In the genomic region with DNA sequence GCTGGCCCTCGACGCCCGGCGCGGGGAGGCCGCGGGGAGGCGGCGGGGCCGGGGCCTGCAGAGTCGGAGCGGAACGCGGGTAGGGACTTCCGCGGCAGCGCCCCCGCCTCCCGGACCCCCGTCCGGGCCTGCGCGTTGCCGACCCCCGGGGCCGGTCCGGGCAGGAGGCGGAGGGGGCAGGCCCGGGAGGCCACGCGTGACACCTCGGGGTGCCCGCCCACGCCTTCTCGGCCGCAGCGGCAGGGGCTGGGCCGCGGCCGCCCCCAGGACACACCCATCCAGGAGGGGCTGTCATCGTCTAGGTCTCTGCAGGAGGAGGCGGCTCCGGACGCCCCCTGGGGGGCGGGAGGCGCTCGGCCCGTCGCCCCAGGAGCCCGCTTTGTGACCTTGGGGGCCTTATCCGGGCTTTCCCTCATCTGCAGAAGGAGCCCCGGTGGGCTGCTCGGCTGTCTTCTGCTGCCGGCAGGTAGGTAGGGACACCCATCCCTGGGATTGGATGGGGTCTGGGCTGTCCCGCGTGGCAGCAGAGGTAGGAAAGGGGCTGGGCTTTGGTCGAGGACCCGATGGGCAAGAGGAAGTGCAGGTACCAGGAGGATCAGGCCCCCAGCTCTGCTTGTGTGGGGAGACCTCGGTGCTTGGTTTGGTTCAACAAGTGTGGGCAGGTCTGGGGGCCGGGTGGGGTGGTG, we compare ENCODE assay signal across 1 cellular context.
TF ChIP-seq lines count a peak whose summit lies in the region.

No MANE protein-coding gene starts in this region.

TF ChIP-seq in GM12878, 131 proteins besides CTCF, POLR2A, EP300 and RAD21 (continued from another document):
- no peak for TF ChIP-seq BCL11A (IDR thresholded peaks at IDR 0.05; ENCODE audit: low read depth, low read length)
- TF ChIP-seq NR2F1 (conservative IDR thresholded peaks at IDR 0.05) = peak; percentile 77
- peak; percentile 39; the same call in 1 of the 2 replicates for TF ChIP-seq DPF2 (IDR thresholded peaks at IDR 0.05)
- no peak for TF ChIP-seq PML (IDR thresholded peaks at IDR 0.05; ENCODE audit: low read length)
- TF ChIP-seq MYB (IDR thresholded peaks at IDR 0.05; ENCODE audit: borderline replicate concordance, low read depth, low read length) = no peak
- TF ChIP-seq SMARCA5 (IDR thresholded peaks at IDR 0.05) = peak; percentile 54; the same call in 1 of the 2 replicates
- TF ChIP-seq PRDM15 (CRISPR knock-in tag; IDR thresholded peaks at IDR 0.05) = no peak
- peak; percentile 31; the same call in 1 of the 2 replicates for TF ChIP-seq CREM (IDR thresholded peaks at IDR 0.05; ENCODE audit: low read depth)
- TF ChIP-seq HSF1 (IDR thresholded peaks at IDR 0.05; ENCODE audit: low read depth, low read length) = no peak
- 0 out of 2 replicates have a peak, but pooled peaks have one; percentile 21 for TF ChIP-seq ZSCAN29 (IDR thresholded peaks at IDR 0.05)
- TF ChIP-seq LARP7 (IDR thresholded peaks at IDR 0.05) = peak; percentile 54
- TF ChIP-seq ASH2L (IDR thresholded peaks at IDR 0.05; ENCODE audit: borderline replicate concordance, low read depth) = no peak
- TF ChIP-seq, protein P1, sequence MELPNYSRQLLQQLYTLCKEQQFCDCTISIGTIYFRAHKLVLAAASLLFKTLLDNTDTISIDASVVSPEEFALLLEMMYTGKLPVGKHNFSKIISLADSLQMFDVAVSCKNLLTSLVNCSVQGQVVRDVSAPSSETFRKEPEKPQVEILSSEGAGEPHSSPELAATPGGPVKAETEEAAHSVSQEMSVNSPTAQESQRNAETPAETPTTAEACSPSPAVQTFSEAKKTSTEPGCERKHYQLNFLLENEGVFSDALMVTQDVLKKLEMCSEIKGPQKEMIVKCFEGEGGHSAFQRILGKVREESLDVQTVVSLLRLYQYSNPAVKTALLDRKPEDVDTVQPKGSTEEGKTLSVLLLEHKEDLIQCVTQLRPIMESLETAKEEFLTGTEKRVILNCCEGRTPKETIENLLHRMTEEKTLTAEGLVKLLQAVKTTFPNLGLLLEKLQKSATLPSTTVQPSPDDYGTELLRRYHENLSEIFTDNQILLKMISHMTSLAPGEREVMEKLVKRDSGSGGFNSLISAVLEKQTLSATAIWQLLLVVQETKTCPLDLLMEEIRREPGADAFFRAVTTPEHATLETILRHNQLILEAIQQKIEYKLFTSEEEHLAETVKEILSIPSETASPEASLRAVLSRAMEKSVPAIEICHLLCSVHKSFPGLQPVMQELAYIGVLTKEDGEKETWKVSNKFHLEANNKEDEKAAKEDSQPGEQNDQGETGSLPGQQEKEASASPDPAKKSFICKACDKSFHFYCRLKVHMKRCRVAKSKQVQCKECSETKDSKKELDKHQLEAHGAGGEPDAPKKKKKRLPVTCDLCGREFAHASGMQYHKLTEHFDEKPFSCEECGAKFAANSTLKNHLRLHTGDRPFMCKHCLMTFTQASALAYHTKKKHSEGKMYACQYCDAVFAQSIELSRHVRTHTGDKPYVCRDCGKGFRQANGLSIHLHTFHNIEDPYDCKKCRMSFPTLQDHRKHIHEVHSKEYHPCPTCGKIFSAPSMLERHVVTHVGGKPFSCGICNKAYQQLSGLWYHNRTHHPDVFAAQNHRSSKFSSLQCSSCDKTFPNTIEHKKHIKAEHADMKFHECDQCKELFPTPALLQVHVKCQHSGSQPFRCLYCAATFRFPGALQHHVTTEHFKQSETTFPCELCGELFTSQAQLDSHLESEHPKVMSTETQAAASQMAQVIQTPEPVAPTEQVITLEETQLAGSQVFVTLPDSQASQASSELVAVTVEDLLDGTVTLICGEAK (IDR thresholded peaks at IDR 0.05; ENCODE audit: borderline replicate concordance) = no peak
- no peak for TF ChIP-seq PAX8 (IDR thresholded peaks at IDR 0.05)
- TF ChIP-seq TBL1XR1 (IDR thresholded peaks at IDR 0.05; ENCODE audit: low read depth, low read length) = no peak
- peak; percentile 5 for TF ChIP-seq USF1 (IDR thresholded peaks at IDR 0.05; ENCODE audit: borderline replicate concordance, extremely low read length, insufficient read depth, low read depth, low read length)
- TF ChIP-seq ZNF622 (IDR thresholded peaks at IDR 0.05) = no peak
- no peak for TF ChIP-seq NR2C1 (IDR thresholded peaks at IDR 0.05)
- TF ChIP-seq ZNF207 (IDR thresholded peaks at IDR 0.05; ENCODE audit: borderline replicate concordance) = no peak
- TF ChIP-seq, protein P2, sequence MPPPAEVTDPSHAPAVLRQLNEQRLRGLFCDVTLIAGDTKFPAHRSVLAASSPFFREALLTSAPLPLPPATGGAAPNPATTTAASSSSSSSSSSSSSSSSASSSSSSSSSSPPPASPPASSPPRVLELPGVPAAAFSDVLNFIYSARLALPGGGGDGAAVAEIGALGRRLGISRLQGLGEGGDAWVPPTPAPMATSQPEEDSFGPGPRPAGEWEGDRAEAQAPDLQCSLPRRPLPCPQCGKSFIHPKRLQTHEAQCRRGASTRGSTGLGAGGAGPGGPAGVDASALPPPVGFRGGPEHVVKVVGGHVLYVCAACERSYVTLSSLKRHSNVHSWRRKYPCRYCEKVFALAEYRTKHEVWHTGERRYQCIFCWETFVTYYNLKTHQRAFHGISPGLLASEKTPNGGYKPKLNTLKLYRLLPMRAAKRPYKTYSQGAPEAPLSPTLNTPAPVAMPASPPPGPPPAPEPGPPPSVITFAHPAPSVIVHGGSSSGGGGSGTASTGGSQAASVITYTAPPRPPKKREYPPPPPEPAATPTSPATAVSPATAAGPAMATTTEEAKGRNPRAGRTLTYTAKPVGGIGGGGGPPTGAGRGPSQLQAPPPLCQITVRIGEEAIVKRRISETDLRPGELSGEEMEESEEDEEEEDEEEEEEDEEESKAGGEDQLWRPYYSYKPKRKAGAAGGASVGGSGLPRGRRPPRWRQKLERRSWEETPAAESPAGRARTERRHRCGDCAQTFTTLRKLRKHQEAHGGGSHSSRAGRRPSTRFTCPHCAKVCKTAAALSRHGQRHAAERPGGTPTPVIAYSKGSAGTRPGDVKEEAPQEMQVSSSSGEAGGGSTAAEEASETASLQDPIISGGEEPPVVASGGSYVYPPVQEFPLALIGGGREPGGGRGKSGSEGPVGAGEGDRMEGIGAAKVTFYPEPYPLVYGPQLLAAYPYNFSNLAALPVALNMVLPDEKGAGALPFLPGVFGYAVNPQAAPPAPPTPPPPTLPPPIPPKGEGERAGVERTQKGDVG (CRISPR knock-in tag; IDR thresholded peaks at IDR 0.05) = no peak
